Comparison of ENCODE assay signal across 1 cellular context in the genomic region with DNA sequence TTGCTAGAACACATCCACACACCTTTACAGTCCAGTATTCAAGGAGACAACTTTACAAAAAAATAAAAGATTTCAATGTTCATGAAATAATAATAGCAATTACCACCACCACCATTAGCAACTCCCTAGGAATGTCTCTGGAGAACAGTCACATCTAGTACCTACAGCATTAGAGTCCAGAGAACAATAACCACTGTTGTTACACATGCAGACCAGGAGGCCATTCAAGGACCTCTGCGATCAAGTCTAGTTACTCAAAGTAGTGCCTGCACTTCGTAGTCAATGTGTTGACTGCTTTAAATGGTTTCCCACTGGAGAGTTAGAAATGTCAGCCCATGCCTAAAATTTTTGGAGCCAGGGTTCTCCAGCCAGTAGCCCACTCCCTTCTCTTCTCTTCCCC.
A peak's percentile ranks its signal among the peaks of the same experiment; 100 is the strongest.
TF ChIP-seq lines count a peak whose summit lies in the region.

No MANE protein-coding gene starts in this region.

TF ChIP-seq in HepG2, 621 proteins besides CTCF, POLR2A, EP300 and RAD21 (continued from another document and continues in another):
- TF ChIP-seq, protein P1, sequence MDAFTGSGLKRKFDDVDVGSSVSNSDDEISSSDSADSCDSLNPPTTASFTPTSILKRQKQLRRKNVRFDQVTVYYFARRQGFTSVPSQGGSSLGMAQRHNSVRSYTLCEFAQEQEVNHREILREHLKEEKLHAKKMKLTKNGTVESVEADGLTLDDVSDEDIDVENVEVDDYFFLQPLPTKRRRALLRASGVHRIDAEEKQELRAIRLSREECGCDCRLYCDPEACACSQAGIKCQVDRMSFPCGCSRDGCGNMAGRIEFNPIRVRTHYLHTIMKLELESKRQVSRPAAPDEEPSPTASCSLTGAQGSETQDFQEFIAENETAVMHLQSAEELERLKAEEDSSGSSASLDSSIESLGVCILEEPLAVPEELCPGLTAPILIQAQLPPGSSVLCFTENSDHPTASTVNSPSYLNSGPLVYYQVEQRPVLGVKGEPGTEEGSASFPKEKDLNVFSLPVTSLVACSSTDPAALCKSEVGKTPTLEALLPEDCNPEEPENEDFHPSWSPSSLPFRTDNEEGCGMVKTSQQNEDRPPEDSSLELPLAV (CRISPR knock-in tag; conservative IDR thresholded peaks at IDR 0.05; ENCODE audit: low read depth) = no peak
- no peak for TF ChIP-seq ZNF460 (CRISPR knock-in tag; IDR thresholded peaks at IDR 0.05; ENCODE audit: borderline replicate concordance)
- TF ChIP-seq ATF7 (IDR thresholded peaks at IDR 0.05) = no peak
- TF ChIP-seq ATF7 (CRISPR knock-in tag; IDR thresholded peaks at IDR 0.05) = no peak
- TF ChIP-seq FOXA3 (CRISPR knock-in tag; IDR thresholded peaks at IDR 0.05) = peak; percentile 48; the same call in 1 of the 2 replicates
- TF ChIP-seq, protein P2, sequence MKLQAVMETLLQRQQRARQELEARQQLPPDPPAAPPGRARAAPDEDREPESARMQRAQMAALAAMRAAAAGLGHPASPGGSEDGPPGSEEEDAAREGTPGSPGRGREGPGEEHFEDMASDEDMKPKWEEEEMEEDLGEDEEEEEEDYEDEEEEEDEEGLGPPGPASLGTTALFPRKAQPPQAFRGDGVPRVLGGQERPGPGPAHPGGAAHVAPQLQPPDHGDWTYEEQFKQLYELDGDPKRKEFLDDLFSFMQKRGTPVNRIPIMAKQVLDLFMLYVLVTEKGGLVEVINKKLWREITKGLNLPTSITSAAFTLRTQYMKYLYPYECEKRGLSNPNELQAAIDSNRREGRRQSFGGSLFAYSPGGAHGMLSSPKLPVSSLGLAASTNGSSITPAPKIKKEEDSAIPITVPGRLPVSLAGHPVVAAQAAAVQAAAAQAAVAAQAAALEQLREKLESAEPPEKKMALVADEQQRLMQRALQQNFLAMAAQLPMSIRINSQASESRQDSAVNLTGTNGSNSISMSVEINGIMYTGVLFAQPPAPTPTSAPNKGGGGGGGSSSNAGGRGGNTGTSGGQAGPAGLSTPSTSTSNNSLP (IDR thresholded peaks at IDR 0.05; ENCODE audit: low read depth, low read length) = no peak
- no peak for TF ChIP-seq SSRP1 (CRISPR knock-in tag; IDR thresholded peaks at IDR 0.05)
- TF ChIP-seq NR2F1 (CRISPR knock-in tag; IDR thresholded peaks at IDR 0.05) = no peak
- TF ChIP-seq MTF1 (CRISPR knock-in tag; IDR thresholded peaks at IDR 0.05) = no peak
- TF ChIP-seq, protein P3, sequence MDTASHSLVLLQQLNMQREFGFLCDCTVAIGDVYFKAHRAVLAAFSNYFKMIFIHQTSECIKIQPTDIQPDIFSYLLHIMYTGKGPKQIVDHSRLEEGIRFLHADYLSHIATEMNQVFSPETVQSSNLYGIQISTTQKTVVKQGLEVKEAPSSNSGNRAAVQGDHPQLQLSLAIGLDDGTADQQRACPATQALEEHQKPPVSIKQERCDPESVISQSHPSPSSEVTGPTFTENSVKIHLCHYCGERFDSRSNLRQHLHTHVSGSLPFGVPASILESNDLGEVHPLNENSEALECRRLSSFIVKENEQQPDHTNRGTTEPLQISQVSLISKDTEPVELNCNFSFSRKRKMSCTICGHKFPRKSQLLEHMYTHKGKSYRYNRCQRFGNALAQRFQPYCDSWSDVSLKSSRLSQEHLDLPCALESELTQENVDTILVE (CRISPR knock-in tag; IDR thresholded peaks at IDR 0.05) = no peak
- TF ChIP-seq, protein P4, sequence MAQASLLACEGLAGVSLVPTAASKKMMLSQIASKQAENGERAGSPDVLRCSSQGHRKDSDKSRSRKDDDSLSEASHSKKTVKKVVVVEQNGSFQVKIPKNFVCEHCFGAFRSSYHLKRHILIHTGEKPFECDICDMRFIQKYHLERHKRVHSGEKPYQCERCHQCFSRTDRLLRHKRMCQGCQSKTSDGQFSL (CRISPR knock-in tag; IDR thresholded peaks at IDR 0.05) = no peak
- no peak for TF ChIP-seq SOX13 (IDR thresholded peaks at IDR 0.05)
- TF ChIP-seq SOX13 (CRISPR knock-in tag; conservative IDR thresholded peaks at IDR 0.05 in 1 of 2, IDR thresholded peaks at IDR 0.05 in 1 of 2) = peak in 1 of 2 experiments; percentile 66; a peak in 2 of 4 replicates
- TF ChIP-seq SMAD3 (CRISPR knock-in tag; IDR thresholded peaks at IDR 0.05) = no peak
- TF ChIP-seq, protein P5, sequence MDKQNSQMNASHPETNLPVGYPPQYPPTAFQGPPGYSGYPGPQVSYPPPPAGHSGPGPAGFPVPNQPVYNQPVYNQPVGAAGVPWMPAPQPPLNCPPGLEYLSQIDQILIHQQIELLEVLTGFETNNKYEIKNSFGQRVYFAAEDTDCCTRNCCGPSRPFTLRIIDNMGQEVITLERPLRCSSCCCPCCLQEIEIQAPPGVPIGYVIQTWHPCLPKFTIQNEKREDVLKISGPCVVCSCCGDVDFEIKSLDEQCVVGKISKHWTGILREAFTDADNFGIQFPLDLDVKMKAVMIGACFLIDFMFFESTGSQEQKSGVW (CRISPR knock-in tag; IDR thresholded peaks at IDR 0.05; ENCODE audit: borderline replicate concordance) = no peak
- TF ChIP-seq ZIK1 (CRISPR knock-in tag; IDR thresholded peaks at IDR 0.05; ENCODE audit: borderline replicate concordance, low read depth) = no peak
- TF ChIP-seq, protein P6, sequence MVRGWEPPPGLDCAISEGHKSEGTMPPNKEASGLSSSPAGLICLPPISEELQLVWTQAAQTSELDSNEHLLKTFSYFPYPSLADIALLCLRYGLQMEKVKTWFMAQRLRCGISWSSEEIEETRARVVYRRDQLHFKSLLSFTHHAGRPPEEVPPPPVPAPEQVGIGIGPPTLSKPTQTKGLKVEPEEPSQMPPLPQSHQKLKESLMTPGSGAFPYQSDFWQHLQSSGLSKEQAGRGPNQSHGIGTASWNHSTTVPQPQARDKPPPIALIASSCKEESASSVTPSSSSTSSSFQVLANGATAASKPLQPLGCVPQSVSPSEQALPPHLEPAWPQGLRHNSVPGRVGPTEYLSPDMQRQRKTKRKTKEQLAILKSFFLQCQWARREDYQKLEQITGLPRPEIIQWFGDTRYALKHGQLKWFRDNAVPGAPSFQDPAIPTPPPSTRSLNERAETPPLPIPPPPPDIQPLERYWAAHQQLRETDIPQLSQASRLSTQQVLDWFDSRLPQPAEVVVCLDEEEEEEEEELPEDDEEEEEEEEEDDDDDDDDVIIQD (CRISPR knock-in tag; IDR thresholded peaks at IDR 0.05; ENCODE audit: low read depth) = no peak
- no peak for TF ChIP-seq DMAP1 (CRISPR knock-in tag; IDR thresholded peaks at IDR 0.05)
- TF ChIP-seq ZNF260 (CRISPR knock-in tag; IDR thresholded peaks at IDR 0.05; ENCODE audit: borderline replicate concordance, low read depth) = no peak
- TF ChIP-seq, protein P7, sequence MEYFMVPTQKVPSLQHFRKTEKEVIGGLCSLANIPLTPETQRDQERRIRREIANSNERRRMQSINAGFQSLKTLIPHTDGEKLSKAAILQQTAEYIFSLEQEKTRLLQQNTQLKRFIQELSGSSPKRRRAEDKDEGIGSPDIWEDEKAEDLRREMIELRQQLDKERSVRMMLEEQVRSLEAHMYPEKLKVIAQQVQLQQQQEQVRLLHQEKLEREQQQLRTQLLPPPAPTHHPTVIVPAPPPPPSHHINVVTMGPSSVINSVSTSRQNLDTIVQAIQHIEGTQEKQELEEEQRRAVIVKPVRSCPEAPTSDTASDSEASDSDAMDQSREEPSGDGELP (IDR thresholded peaks at IDR 0.05; ENCODE audit: borderline replicate concordance, low read depth) = no peak
- no peak for TF ChIP-seq ZNF17 (CRISPR knock-in tag; IDR thresholded peaks at IDR 0.05)
- TF ChIP-seq, protein P8, sequence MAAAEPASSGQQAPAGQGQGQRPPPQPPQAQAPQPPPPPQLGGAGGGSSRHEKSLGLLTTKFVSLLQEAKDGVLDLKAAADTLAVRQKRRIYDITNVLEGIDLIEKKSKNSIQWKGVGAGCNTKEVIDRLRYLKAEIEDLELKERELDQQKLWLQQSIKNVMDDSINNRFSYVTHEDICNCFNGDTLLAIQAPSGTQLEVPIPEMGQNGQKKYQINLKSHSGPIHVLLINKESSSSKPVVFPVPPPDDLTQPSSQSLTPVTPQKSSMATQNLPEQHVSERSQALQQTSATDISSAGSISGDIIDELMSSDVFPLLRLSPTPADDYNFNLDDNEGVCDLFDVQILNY (CRISPR knock-in tag; conservative IDR thresholded peaks at IDR 0.05) = no peak
- TF ChIP-seq, protein P9, sequence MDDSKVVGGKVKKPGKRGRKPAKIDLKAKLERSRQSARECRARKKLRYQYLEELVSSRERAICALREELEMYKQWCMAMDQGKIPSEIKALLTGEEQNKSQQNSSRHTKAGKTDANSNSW (CRISPR knock-in tag; IDR thresholded peaks at IDR 0.05; ENCODE audit: borderline replicate concordance) = no peak
- TF ChIP-seq, protein P10, sequence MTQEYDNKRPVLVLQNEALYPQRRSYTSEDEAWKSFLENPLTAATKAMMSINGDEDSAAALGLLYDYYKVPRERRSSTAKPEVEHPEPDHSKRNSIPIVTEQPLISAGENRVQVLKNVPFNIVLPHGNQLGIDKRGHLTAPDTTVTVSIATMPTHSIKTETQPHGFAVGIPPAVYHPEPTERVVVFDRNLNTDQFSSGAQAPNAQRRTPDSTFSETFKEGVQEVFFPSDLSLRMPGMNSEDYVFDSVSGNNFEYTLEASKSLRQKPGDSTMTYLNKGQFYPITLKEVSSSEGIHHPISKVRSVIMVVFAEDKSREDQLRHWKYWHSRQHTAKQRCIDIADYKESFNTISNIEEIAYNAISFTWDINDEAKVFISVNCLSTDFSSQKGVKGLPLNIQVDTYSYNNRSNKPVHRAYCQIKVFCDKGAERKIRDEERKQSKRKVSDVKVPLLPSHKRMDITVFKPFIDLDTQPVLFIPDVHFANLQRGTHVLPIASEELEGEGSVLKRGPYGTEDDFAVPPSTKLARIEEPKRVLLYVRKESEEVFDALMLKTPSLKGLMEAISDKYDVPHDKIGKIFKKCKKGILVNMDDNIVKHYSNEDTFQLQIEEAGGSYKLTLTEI (CRISPR knock-in tag; conservative IDR thresholded peaks at IDR 0.05) = no peak
- no peak for TF ChIP-seq ZNF619 (CRISPR knock-in tag; IDR thresholded peaks at IDR 0.05)
- no peak for TF ChIP-seq HCFC1 (IDR thresholded peaks at IDR 0.05; ENCODE audit: low read depth, low read length)
- TF ChIP-seq, protein P11, sequence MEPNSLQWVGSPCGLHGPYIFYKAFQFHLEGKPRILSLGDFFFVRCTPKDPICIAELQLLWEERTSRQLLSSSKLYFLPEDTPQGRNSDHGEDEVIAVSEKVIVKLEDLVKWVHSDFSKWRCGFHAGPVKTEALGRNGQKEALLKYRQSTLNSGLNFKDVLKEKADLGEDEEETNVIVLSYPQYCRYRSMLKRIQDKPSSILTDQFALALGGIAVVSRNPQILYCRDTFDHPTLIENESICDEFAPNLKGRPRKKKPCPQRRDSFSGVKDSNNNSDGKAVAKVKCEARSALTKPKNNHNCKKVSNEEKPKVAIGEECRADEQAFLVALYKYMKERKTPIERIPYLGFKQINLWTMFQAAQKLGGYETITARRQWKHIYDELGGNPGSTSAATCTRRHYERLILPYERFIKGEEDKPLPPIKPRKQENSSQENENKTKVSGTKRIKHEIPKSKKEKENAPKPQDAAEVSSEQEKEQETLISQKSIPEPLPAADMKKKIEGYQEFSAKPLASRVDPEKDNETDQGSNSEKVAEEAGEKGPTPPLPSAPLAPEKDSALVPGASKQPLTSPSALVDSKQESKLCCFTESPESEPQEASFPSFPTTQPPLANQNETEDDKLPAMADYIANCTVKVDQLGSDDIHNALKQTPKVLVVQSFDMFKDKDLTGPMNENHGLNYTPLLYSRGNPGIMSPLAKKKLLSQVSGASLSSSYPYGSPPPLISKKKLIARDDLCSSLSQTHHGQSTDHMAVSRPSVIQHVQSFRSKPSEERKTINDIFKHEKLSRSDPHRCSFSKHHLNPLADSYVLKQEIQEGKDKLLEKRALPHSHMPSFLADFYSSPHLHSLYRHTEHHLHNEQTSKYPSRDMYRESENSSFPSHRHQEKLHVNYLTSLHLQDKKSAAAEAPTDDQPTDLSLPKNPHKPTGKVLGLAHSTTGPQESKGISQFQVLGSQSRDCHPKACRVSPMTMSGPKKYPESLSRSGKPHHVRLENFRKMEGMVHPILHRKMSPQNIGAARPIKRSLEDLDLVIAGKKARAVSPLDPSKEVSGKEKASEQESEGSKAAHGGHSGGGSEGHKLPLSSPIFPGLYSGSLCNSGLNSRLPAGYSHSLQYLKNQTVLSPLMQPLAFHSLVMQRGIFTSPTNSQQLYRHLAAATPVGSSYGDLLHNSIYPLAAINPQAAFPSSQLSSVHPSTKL (CRISPR knock-in tag; IDR thresholded peaks at IDR 0.05) = peak; percentile 32; the same call in 1 of the 2 replicates
- TF ChIP-seq YEATS4 (CRISPR knock-in tag; IDR thresholded peaks at IDR 0.05; ENCODE audit: borderline replicate concordance) = no peak
- no peak for TF ChIP-seq RBFOX2 (IDR thresholded peaks at IDR 0.05; ENCODE audit: low read depth, low read length)
- TF ChIP-seq MEF2D (CRISPR knock-in tag; IDR thresholded peaks at IDR 0.05) = no peak
- TF ChIP-seq IRF2 (CRISPR knock-in tag; IDR thresholded peaks at IDR 0.05) = no peak
- no peak for TF ChIP-seq KDM3A (CRISPR knock-in tag; IDR thresholded peaks at IDR 0.05; ENCODE audit: low read depth)
- TF ChIP-seq PRMT3 (CRISPR knock-in tag; IDR thresholded peaks at IDR 0.05; ENCODE audit: borderline replicate concordance, low read depth) = no peak
- peak; percentile 60 for TF ChIP-seq SOX5 (CRISPR knock-in tag; IDR thresholded peaks at IDR 0.05; ENCODE audit: borderline replicate concordance)
- TF ChIP-seq ZNF317 (CRISPR knock-in tag; IDR thresholded peaks at IDR 0.05) = no peak
- TF ChIP-seq, protein P12, sequence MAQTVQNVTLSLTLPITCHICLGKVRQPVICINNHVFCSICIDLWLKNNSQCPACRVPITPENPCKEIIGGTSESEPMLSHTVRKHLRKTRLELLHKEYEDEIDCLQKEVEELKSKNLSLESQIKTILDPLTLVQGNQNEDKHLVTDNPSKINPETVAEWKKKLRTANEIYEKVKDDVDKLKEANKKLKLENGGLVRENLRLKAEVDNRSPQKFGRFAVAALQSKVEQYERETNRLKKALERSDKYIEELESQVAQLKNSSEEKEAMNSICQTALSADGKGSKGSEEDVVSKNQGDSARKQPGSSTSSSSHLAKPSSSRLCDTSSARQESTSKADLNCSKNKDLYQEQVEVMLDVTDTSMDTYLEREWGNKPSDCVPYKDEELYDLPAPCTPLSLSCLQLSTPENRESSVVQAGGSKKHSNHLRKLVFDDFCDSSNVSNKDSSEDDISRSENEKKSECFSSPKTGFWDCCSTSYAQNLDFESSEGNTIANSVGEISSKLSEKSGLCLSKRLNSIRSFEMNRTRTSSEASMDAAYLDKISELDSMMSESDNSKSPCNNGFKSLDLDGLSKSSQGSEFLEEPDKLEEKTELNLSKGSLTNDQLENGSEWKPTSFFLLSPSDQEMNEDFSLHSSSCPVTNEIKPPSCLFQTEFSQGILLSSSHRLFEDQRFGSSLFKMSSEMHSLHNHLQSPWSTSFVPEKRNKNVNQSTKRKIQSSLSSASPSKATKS (CRISPR knock-in tag; IDR thresholded peaks at IDR 0.05) = no peak
- no peak for TF ChIP-seq SALL2 (CRISPR knock-in tag; IDR thresholded peaks at IDR 0.05)
- TF ChIP-seq, protein P13, sequence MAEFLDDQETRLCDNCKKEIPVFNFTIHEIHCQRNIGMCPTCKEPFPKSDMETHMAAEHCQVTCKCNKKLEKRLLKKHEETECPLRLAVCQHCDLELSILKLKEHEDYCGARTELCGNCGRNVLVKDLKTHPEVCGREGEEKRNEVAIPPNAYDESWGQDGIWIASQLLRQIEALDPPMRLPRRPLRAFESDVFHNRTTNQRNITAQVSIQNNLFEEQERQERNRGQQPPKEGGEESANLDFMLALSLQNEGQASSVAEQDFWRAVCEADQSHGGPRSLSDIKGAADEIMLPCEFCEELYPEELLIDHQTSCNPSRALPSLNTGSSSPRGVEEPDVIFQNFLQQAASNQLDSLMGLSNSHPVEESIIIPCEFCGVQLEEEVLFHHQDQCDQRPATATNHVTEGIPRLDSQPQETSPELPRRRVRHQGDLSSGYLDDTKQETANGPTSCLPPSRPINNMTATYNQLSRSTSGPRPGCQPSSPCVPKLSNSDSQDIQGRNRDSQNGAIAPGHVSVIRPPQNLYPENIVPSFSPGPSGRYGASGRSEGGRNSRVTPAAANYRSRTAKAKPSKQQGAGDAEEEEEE (CRISPR knock-in tag; IDR thresholded peaks at IDR 0.05; ENCODE audit: borderline replicate concordance) = no peak
- TF ChIP-seq ZNF468 (CRISPR knock-in tag; IDR thresholded peaks at IDR 0.05) = no peak
- peak; percentile 52; the same call in 1 of the 2 replicates for TF ChIP-seq GATAD2A (CRISPR knock-in tag; IDR thresholded peaks at IDR 0.05)
